7 cellular contexts compared by ENCODE assay signal in the genomic region with DNA sequence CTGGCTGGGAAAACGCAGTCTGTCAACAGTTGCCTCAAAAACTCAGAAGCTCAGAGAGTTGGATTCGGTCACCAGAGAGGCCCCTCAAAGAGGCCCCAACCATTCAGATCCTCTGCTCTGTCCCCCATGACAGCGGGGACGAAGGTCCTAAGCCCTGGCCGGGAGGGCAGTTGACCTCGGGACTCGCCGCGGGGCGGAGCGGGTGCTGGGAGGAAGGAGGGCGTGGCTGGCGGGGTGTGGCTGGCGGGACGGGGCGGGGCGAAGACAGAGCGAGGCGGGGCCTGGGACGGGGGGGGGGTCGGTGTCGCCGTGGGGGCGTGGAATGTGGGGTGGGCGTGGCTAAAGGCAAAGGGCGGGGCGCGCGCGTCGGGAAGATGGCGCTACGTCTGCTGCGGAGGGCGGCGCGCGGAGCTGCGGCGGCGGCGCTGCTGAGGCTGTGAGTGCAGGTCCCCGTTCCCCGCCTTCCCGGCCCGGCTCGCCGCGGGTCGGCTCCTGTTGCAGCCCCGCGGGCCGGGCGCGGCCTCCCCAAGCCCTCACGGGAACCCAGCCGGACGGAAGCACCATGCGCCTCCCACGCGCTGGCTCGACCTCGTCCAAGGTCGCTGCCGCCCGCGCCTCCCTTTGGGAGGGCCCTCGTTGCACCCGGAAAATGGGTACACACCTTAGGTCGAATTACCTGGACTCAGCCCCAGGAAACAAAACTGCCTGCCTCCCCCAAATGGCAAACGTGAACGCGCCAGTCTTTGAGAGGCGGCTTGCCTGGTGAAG. TPM values are rescaled to one million over a fixed set of nuclear protein-coding genes. Genes with fewer than 3 reads are reported as not detected.
DNase-seq lines count a peak whose midpoint lies in the region; ATAC-seq and TF ChIP-seq lines count a peak whose summit lies in the region.

A gene (plus strand): TSS at position 369 of the 768 bp plus-strand sequence.

- H3K4me3 ChIP-seq in astrocyte of the spinal cord (ENCODE audit: low read depth, low read length), result peak within 1 kb of the TSS; percentile 68

- intact Hi-C loops in sciatic nerve (cut with DNase I), result no loop called here

- peak; percentile 39 for ATAC-seq in GM18499 (IDR thresholded peaks at IDR 0.05; ENCODE audit: insufficient read depth, unreplicated experiment)
- ATAC-seq in HG02798 (IDR thresholded peaks at IDR 0.05; ENCODE audit: poor library complexity, unreplicated experiment), result peak; percentile 89
- peak; percentile 98 for ATAC-seq in sciatic nerve

- peak; percentile 84 for DNase-seq in NCI-H1417 treated with DMSO at 0.1 percent for 48 hours (lab: John Stamatoyannopoulos, UW)
- peak; percentile 67 for DNase-seq in T1000 (lab: John Stamatoyannopoulos, UW)
- peak; percentile 82 for DNase-seq in astrocyte of the spinal cord (ENCODE audit: low read depth, low spot score)
- DNase-seq in hypothalamus (lab: John Stamatoyannopoulos, UW), result peak; percentile 38 to 97 (median 88)
- DNase-seq in sciatic nerve (ENCODE audit: low spot score), result peak; percentile 96

- no peak for TF ChIP-seq CTCF in astrocyte of the spinal cord (IDR thresholded peaks at IDR 0.05; ENCODE audit: low read depth, low read length)

- in situ Hi-C loops in astrocyte of the spinal cord (cut with HindIII; ENCODE audit: low sequenced_read_pairs), result no loop called here

RNA-seq across cellular contexts. Expression of the gene that starts here (rescaled TPM):
- 7.8 TPM for total RNA-seq in sciatic nerve

Comparison
In these comparisons a context has a peak if more than half of its experiments do, and no peak if none do; other contexts are left out.
1. Peak in every context shown above with its lines: DNase-seq, ATAC-seq and H3K4me3 ChIP-seq.
2. ATAC-seq: peak in every context shown above with its lines; median percentile 98 in sciatic nerve; 89 in HG02798; 39 in GM18499.